ENCODE assay signal across 11 cellular contexts in the genomic region with DNA sequence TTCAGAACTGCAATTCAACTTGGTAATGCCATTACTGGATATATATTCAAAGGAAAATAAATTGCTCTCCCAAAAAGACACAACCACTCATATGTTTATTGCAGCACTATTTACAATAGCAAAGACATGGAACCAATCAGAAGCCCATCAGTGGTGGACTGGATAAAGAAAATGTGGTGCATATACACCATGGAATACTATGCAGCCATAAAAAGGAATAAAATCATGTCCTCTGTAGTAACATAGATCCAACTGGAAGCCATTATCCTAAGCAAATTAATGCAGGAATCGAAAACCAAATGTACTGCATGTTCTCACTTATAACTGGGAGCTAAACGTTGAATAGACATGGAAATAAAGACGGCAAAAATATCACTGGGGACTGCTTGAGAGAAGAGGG.
"Had no signal": no experiment of that assay in that cellular context is flagged by ENCODE, and none has a peak within 500 bp of the region (broad histone marks: within the 10 kb centered on the region; RNA-seq: fewer than 3 reads in every experiment).

No MANE protein-coding gene starts in this region.

- H3K9ac ChIP-seq: GM23248 had no signal

- H3K9me3 ChIP-seq: HAP-1 had no signal

- H3K27ac Mint-ChIP-seq: GM23338, H9, HFFc6 had no signal

- H3K4me1 ChIP-seq: HAP-1 had no signal

- DNase-seq: GM23248, GOT3, H7, H9, HCEC 1CT, HFFc6 had no signal

- ATAC-seq: GM23338, HCT116 had no signal

- H3K36me3 ChIP-seq: HAP-1 had no signal

- H3K4me1 Mint-ChIP-seq: GM23338 had no signal

- H3K27ac ChIP-seq: GM23248 had no signal

- H3K4me3 Mint-ChIP-seq: GM23338, H9, HFFc6 had no signal

- FAIRE-seq: H1, H54 had no signal

- H3K4me3 ChIP-seq: GM23248, GM23338, HAP-1 had no signal

- H3K4me2 ChIP-seq: GM23338 had no signal

- H2AFZ ChIP-seq: GM23248 had no signal
